23 cellular contexts compared by ENCODE assay signal in the genomic region with DNA sequence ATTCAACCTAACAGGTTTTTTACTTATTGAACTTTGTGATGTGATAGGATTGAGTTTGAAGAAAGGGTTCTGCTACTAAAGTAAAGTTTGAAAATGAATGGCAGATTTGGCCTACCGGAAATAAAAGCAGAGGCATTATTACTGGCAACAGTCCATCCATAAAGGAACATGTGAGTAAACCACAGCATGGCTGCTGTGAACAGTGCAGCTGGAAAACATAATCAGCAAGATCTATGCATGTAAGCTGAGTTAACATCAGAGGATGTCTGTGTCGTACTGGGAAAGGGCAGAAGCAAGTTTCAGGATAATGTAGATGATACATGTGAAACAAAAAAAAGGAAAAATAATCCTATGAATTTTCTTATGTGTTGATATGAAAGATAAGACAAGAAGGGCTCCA.
DNase-seq lines count a peak whose midpoint lies in the region; TF ChIP-seq lines count a peak whose summit lies in the region.
"Had no signal": no experiment of that assay in that cellular context is flagged by ENCODE, and none has a peak within 500 bp of the region (broad histone marks: within the 10 kb centered on the region; RNA-seq: fewer than 3 reads in every experiment).

No MANE protein-coding gene starts in this region.

- TF ChIP-seq CTCF in CD14-positive monocyte (IDR thresholded peaks at IDR 0.05), result no peak

- peaks cover 3% of the 10 kb centered on the region for H3K27me3 Mint-ChIP-seq in activated CD4-positive, alpha-beta T cell treated with anti-CD3 and anti-CD28 coated beads, Interleukin-2, amount 10 ng/mL, durations not matched to agents 24 days and 14 days
- H3K27me3 Mint-ChIP-seq in CD14-positive monocyte (ENCODE audit: low read depth in 3 of 3), result peaks cover 1 to 5% (median 3%) of the 10 kb centered on the region in 3 donors

- H3K4me1 Mint-ChIP-seq in activated CD4-positive, alpha-beta T cell treated with anti-CD3 and anti-CD28 coated beads, Interleukin-2, amount 10 ng/mL, durations not matched to agents 24 days and 14 days, result peaks cover 4% of the 10 kb centered on the region
- peaks cover 6% of the 10 kb centered on the region for H3K4me1 Mint-ChIP-seq in CD14-positive monocyte

- peaks cover 6% of the 10 kb centered on the region for H3K9me3 Mint-ChIP-seq in activated CD4-positive, alpha-beta T cell treated with anti-CD3 and anti-CD28 coated beads, Interleukin-2, amount 10 ng/mL, durations not matched to agents 24 days and 14 days
- H3K9me3 Mint-ChIP-seq in CD14-positive monocyte, result peaks cover 0 to 7% (median 0%) of the 10 kb centered on the region in 7 donors
- H3K9me3 Mint-ChIP-seq: activated naive CD8-positive, alpha-beta T cell treated with anti-CD3 and anti-CD28 coated beads for 36 hours; activated T-helper 1 cell treated with anti-CD3 and anti-CD28 coated beads, Interleukin-12 subunit alpha, Interleukin-12 subunit beta, Interleukin-2, Interleukin-4 antibody, amounts not matched to agents 30 ng/mL and 10 ng/mL and 1 ng/mL, durations not matched to agents 14 hours and 24 hours and 36 hours had no signal

- intact Hi-C loops in activated CD4-positive, alpha-beta T cell treated with anti-CD3 and anti-CD28 coated beads, Interleukin-2, amount 10 ng/mL, durations not matched to agents 24 days and 14 days (cut with micrococcal nuclease), result no loop called here
- intact Hi-C loops in CD14-positive monocyte (cut with micrococcal nuclease), result no loop called here

- H3K36me3 Mint-ChIP-seq in activated CD4-positive, alpha-beta T cell treated with anti-CD3 and anti-CD28 coated beads, Interleukin-2, amount 10 ng/mL, durations not matched to agents 24 days and 14 days (ENCODE audit: low read depth), result no peaks in the 10 kb centered on the region
- H3K36me3 Mint-ChIP-seq in CD14-positive monocyte, result no peaks in the 10 kb centered on the region
- H3K36me3 Mint-ChIP-seq: activated naive CD8-positive, alpha-beta T cell treated with anti-CD3 and anti-CD28 coated beads for 36 hours had no signal

- H3K4me3 Mint-ChIP-seq in activated CD4-positive, alpha-beta T cell treated with anti-CD3 and anti-CD28 coated beads, Interleukin-2, amount 10 ng/mL, durations not matched to agents 24 days and 14 days, result no peak overlapping the region
- no peak overlapping the region for H3K4me3 Mint-ChIP-seq in CD14-positive monocyte
- H3K4me3 Mint-ChIP-seq: activated naive CD8-positive, alpha-beta T cell treated with anti-CD3 and anti-CD28 coated beads for 36 hours; activated T-helper 1 cell treated with anti-CD3 and anti-CD28 coated beads, Interleukin-12 subunit alpha, Interleukin-12 subunit beta, Interleukin-2, Interleukin-4 antibody, amounts not matched to agents 30 ng/mL and 10 ng/mL and 1 ng/mL, durations not matched to agents 14 hours and 24 hours and 36 hours had no signal

- H3K27ac Mint-ChIP-seq in activated CD4-positive, alpha-beta T cell treated with anti-CD3 and anti-CD28 coated beads, Interleukin-2, amount 10 ng/mL, durations not matched to agents 24 days and 14 days, result no peak overlapping the region
- no peak overlapping the region for H3K27ac Mint-ChIP-seq in CD14-positive monocyte
- H3K27ac Mint-ChIP-seq: activated naive CD8-positive, alpha-beta T cell treated with anti-CD3 and anti-CD28 coated beads for 36 hours; activated T-helper 1 cell treated with anti-CD3 and anti-CD28 coated beads, Interleukin-12 subunit alpha, Interleukin-12 subunit beta, Interleukin-2, Interleukin-4 antibody, amounts not matched to agents 30 ng/mL and 10 ng/mL and 1 ng/mL, durations not matched to agents 14 hours and 24 hours and 36 hours had no signal

- DNase-seq in activated CD4-positive, alpha-beta T cell treated with anti-CD3 and anti-CD28 coated beads, Interleukin-2, amount 10 ng/mL, durations not matched to agents 24 days and 14 days, result peak; percentile 8
- DNase-seq in activated CD4-positive, alpha-beta T cell treated with anti-CD3 and anti-CD28 coated beads, Interleukin-2, amount 50 U/mL, for 1 hour, result no peak
- DNase-seq in astrocyte of the hippocampus (ENCODE audit: low read depth, low spot score), result peak; percentile 35
- peak; percentile 54 for DNase-seq in fibroblast of peridontal ligament (ENCODE audit: extremely low read depth)
- DNase-seq in smooth muscle cell of the brain vasculature (ENCODE audit: low read depth, low spot score), result peak; percentile 47
- DNase-seq in CD14-positive monocyte (ENCODE audit: low spot score), result no peak
- DNase-seq in NCI-H82 treated with DMSO at 0.1 percent for 48 hours (lab: John Stamatoyannopoulos, UW; ENCODE audit: unreplicated experiment), result no peak
- no peak for DNase-seq in NCI-H1105 (lab: John Stamatoyannopoulos, UW)
- DNase-seq: 8988T; activated CD4-positive, alpha-beta T cell treated with anti-CD3 and anti-CD28 coated beads for 1 hour; activated naive CD8-positive, alpha-beta T cell treated with anti-CD3 and anti-CD28 coated beads for 36 hours; BE2C; caudate nucleus; COR-L47; DMS79 treated with DMSO at 0.1 percent for 48 hours; effector CD8-positive, alpha-beta T cell; H7; KBM-7; NCI-H1092; NCI-H2107; NCI-H524; SW 1271 had no signal

Comparison
In these comparisons a context has a peak if more than half of its experiments do, and no peak if none do; other contexts are left out.
1. DNase-seq: peak in activated CD4-positive, alpha-beta T cell treated with anti-CD3 and anti-CD28 coated beads, Interleukin-2, amount 10 ng/mL, durations not matched to agents 24 days and 14 days (single experiment), astrocyte of the hippocampus (single experiment), fibroblast of peridontal ligament (single experiment) and smooth muscle cell of the brain vasculature (single experiment); none in activated CD4-positive, alpha-beta T cell treated with anti-CD3 and anti-CD28 coated beads, Interleukin-2, amount 50 U/mL, for 1 hour (single experiment), CD14-positive monocyte (single experiment), NCI-H82 treated with DMSO at 0.1 percent for 48 hours (single experiment) and NCI-H1105 (single experiment).